ENCODE assay signal across 8 cellular contexts in genomic region chr6:37168809-37169457, GRCh38. TPM values are rescaled to one million over a fixed set of nuclear protein-coding genes. Genes with fewer than 3 reads are reported as not detected.
DNase-seq lines count a peak whose midpoint lies in the region; ATAC-seq and TF ChIP-seq lines count a peak whose summit lies in the region.

No MANE protein-coding gene starts in this region.

- peaks cover 32% of the 10 kb centered on the region for H3K4me1 Mint-ChIP-seq in nephron

- no peaks in the 10 kb centered on the region for H3K9me3 Mint-ChIP-seq in nephron

- H3K9me3 ChIP-seq in Loucy (ENCODE audit: insufficient read depth, low read depth, low read length) = no peaks in the 10 kb centered on the region
- H3K9me3 ChIP-seq in esophagus squamous epithelium = no peaks in the 10 kb centered on the region

- H3K4me2 ChIP-seq in Loucy (ENCODE audit: low read depth, low read length, poor library complexity, severe bottlenecking) = peak overlapping the region; percentile 89

- DNase-seq in DMS79 treated with DMSO at 0.1 percent for 48 hours (lab: John Stamatoyannopoulos, UW) (peak; percentile 57), esophagus squamous epithelium (lab: John Stamatoyannopoulos, UW) (no peak)
- DNase-seq in activated CD4-positive, alpha-beta T cell treated with anti-CD3 and anti-CD28 coated beads, Interleukin-2, amount 50 U/mL, for 4 hours = peak; percentile 25 to 36

- peak overlapping the region; percentile 94 to 97 (median 96) for H3K4me3 Mint-ChIP-seq in nephron

- H4K20me1 ChIP-seq in Loucy (ENCODE audit: insufficient read depth, low read length, poor library complexity, severe bottlenecking) = peaks cover 16% of the 10 kb centered on the region

- H3K27me3 ChIP-seq in Loucy (ENCODE audit: insufficient read depth, low read length, poor library complexity, severe bottlenecking) = no peaks in the 10 kb centered on the region
- no peaks in the 10 kb centered on the region for H3K27me3 ChIP-seq in esophagus squamous epithelium

- no peaks in the 10 kb centered on the region for H3K27me3 Mint-ChIP-seq in nephron (ENCODE audit: low read depth)

- H2AFZ ChIP-seq in Loucy (ENCODE audit: low read length) = peak overlapping the region; percentile 93

- H3K79me2 ChIP-seq in Loucy (ENCODE audit: insufficient read depth, low read length) = peaks cover 34% of the 10 kb centered on the region

- WGBS in esophagus squamous epithelium, 2 donors = 6 to 17% methylated on average over 16 to 21 of the region's 24 CpGs

- TF ChIP-seq CTCF in Loucy (conservative IDR thresholded peaks at IDR 0.05; ENCODE audit: low read length) (no peak), esophagus squamous epithelium (IDR thresholded peaks at IDR 0.05) (no peak), nephron (IDR thresholded peaks at IDR 0.05; ENCODE audit: unreplicated experiment in 3 of 3) (no peak)

- peak overlapping the region; percentile 100 for H3K27ac Mint-ChIP-seq in nephron

- H3K9ac ChIP-seq in Loucy (ENCODE audit: low read depth, low read length, poor library complexity, severe bottlenecking) = peak overlapping the region; percentile 99

- no peak for TF ChIP-seq POLR2A in esophagus squamous epithelium (IDR thresholded peaks at IDR 0.05)

- H3K9me2 ChIP-seq in Loucy (replicated peaks; ENCODE audit: low read depth, low read length) = no peaks in the 10 kb centered on the region

- peak overlapping the region; percentile 92 for H3K4me3 ChIP-seq in Loucy (ENCODE audit: low read length, poor library complexity, severe bottlenecking)
- peak overlapping the region; percentile 38 to 86 (median 78) for H3K4me3 ChIP-seq in esophagus squamous epithelium

- H3K36me3 ChIP-seq in Loucy (ENCODE audit: insufficient read depth, low read length) = peaks cover 12% of the 10 kb centered on the region; the same call in 1 of the 2 replicates
- peaks cover 4 to 19% (median 17%) of the 10 kb centered on the region in 3 donors for H3K36me3 ChIP-seq in esophagus squamous epithelium

- intact Hi-C loops in esophagus squamous epithelium (cut with DNase I) = no loop called here

- peaks cover 23% of the 10 kb centered on the region for H3K4me1 ChIP-seq in Loucy (ENCODE audit: insufficient read depth, low read length, poor library complexity, severe bottlenecking)
- H3K4me1 ChIP-seq in esophagus squamous epithelium = peaks cover 12 to 47% (median 21%) of the 10 kb centered on the region in 3 donors

- H3K36me3 Mint-ChIP-seq in nephron (ENCODE audit: low read depth) = peaks cover 12% of the 10 kb centered on the region

- peaks cover 5% of the 10 kb centered on the region; the same call in 1 of the 2 replicates for H3F3A ChIP-seq in Loucy (ENCODE audit: low read depth)

- peak overlapping the region; percentile 92 to 98 (median 96) for H3K27ac ChIP-seq in esophagus squamous epithelium

- ATAC-seq in GM19395 (IDR thresholded peaks at IDR 0.05; ENCODE audit: unreplicated experiment) = no peak
- ATAC-seq in GM19463 (IDR thresholded peaks at IDR 0.05; ENCODE audit: unreplicated experiment) = no peak
- ATAC-seq in HG03469 (IDR thresholded peaks at IDR 0.05; ENCODE audit: unreplicated experiment) = no peak

RNA-seq across cellular contexts. Expression of gene PIM1, which starts 1.0 kb away (rescaled TPM):
- 100 to 1,000 TPM in 2 of 4 donors, 10 to 100 TPM in 2; 57.3 to 206 (median 96.6) TPM for total RNA-seq in esophagus squamous epithelium
